35 cellular contexts compared by ENCODE assay signal in the genomic region with DNA sequence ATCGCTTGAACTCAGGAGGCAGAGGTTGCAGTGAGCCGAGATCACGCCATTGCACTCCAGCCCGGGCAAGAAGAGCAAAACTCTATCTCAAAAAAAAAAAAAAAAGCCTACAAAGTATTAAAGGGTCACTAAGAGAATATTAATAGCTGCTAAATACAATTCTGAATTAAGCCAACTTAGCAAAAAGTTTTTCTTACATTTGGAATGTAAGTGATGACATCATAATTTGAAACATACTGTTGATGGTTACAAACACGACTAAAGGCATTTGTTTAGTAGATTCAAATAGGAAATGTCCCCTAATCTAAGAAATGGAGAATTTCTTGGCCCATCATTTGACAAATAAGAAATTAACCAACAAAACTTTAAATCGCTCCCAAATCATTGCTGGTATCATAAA.
"Had no signal": no experiment of that assay in that cellular context is flagged by ENCODE, and none has a peak within 500 bp of the region (broad histone marks: within the 10 kb centered on the region; RNA-seq: fewer than 3 reads in every experiment).

No MANE protein-coding gene starts in this region.

- H3K27me3 ChIP-seq: ascending aorta, cardiac muscle cell, Peyer's patch, SJSA1 had no signal

- H3K4me1 ChIP-seq: ascending aorta, Peyer's patch had no signal

- H3K36me3 ChIP-seq: cardiac muscle cell, Peyer's patch, SJSA1 had no signal

- H3K4me2 ChIP-seq: SK-N-SH had no signal

- H3K9me3 ChIP-seq: ascending aorta, Peyer's patch, SJSA1, SK-N-SH had no signal

- H3K27ac ChIP-seq: ascending aorta, cardiac muscle cell, Peyer's patch, SJSA1, VCaP had no signal

- H3K4me3 ChIP-seq: ascending aorta, cardiac muscle cell, Peyer's patch, SJSA1 had no signal

- H3K9ac ChIP-seq: SK-N-SH had no signal

- ATAC-seq: activated CD8-positive, alpha-beta memory T cell treated with anti-CD3 and anti-CD28 coated beads, Interleukin-2, amount 10 ng/mL, durations not matched to agents 7 days and 5 days; PC-3 had no signal

- DNase-seq: activated B cell treated with CpG ODN at 0.5 μM for 24 hours; activated CD4-positive, alpha-beta memory T cell treated with anti-CD3 and anti-CD28 coated beads, Interleukin-2, amount 10 ng/mL, durations not matched to agents 7 days and 5 days; activated CD4-positive, alpha-beta T cell treated with anti-CD3 and anti-CD28 coated beads for 4 hours; activated CD4-positive, alpha-beta T cell treated with anti-CD3 and anti-CD28 coated beads, Interleukin-2, amount 50 U/mL, for 1 hour; activated CD4-positive, CD25-positive, alpha-beta regulatory T cell treated with anti-CD3 and anti-CD28 coated beads, Interleukin-2, amount 50 U/mL, for 72 hours; activated CD8-positive, alpha-beta memory T cell treated with anti-CD3 and anti-CD28 coated beads for 24 hours; activated CD8-positive, alpha-beta memory T cell treated with anti-CD3 and anti-CD28 coated beads, Interleukin-2, amount 10 ng/mL, durations not matched to agents 7 days and 5 days; activated CD8-positive, alpha-beta memory T cell treated with anti-CD3 and anti-CD28 coated beads, Interleukin-2, amount 50 U/mL, for 48 hours; activated effector memory CD4-positive, alpha-beta T cell treated with anti-CD3 and anti-CD28 coated beads, Interleukin-2, amount 50 U/mL, for 16 hours; activated naive CD4-positive, alpha-beta T cell; activated naive CD4-positive, alpha-beta T cell treated with anti-CD3 and anti-CD28 coated beads, Interleukin-2, amount 50 U/mL, for 16 hours; activated naive CD8-positive, alpha-beta T cell treated with anti-CD3 and anti-CD28 coated beads for 36 hours; activated T-cell treated with anti-CD3 and anti-CD28 coated beads, Interleukin-2, amount 50 U/mL, for 48 hours; amygdala; NCI-H1092 treated with DMSO at 0.1 percent for 48 hours; NCI-H1417; NCI-H146; NCI-H187; NCI-H2029 treated with DMSO at 0.1 percent for 48 hours; NCI-H2107; NCI-H2171; NCI-H510A; NCI-H526; NCI-H748 treated with DMSO at 0.1 percent for 48 hours; NK-92 treated with Interleukin-12 subunit alpha and Interleukin-12 subunit beta, amount 100 ng/mL, for 24 hours; PC-3; Peyer's patch; RPMI8226; SHP77 treated with DMSO at 0.1 percent for 48 hours; SK-N-SH; T-helper 9 cell had no signal
